ENCODE assay signal across 15 cellular contexts in genomic region chr10:11246752-11247467, GRCh38.
DNase-seq lines count a peak whose midpoint lies in the region; ATAC-seq, FAIRE-seq and TF ChIP-seq lines count a peak whose summit lies in the region.
"Had no signal": no experiment of that assay in that cellular context is flagged by ENCODE, and none has a peak within 500 bp of the region (broad histone marks: within the 10 kb centered on the region; RNA-seq: fewer than 3 reads in every experiment).

No MANE protein-coding gene starts in this region.

- TF ChIP-seq POLR2A in GM12891 (IDR thresholded peaks at IDR 0.05; ENCODE audit: low read depth, low read length): peak; percentile 80
- TF ChIP-seq POLR2A in HepG2 (IDR thresholded peaks at IDR 0.05; ENCODE audit: insufficient read depth in 1 of 2, low read depth in 2 of 2, low read length in 2 of 2): no peak

- no peaks in the 10 kb centered on the region for H3K27me3 ChIP-seq in neutrophil
- peaks cover 6 to 63% of the 10 kb centered on the region in 2 experiments for H3K27me3 ChIP-seq in HepG2 (ENCODE audit: control insufficient read depth in 1 of 2, insufficient read depth in 2 of 2, low read length in 2 of 2)
- H3K27me3 ChIP-seq: thyroid gland had no signal

- no peak overlapping the region for H3K4me2 ChIP-seq in HepG2 (ENCODE audit: low read depth, low read length)

- H3K27ac ChIP-seq in neutrophil (peak overlapping the region; percentile 10), HepG2 (ENCODE audit: extremely low read length, insufficient read depth, low read length) (no peak overlapping the region)
- H3K27ac ChIP-seq: thyroid gland had no signal

- H3K4me3 ChIP-seq in neutrophil (ENCODE audit: low read depth in 1 of 2, low read length in 1 of 2) (no peak overlapping the region), HepG2 (replicated peaks in 1 of 3; ENCODE audit: insufficient read depth in 1 of 3, low read depth in 2 of 3, low read length in 3 of 3) (no peak overlapping the region)
- H3K4me3 ChIP-seq: lung, thyroid gland had no signal

- H3K9ac ChIP-seq in HepG2 (ENCODE audit: insufficient read depth, low read depth, low read length): no peak overlapping the region

- no peak for TF ChIP-seq CTCF in GM20000 (IDR thresholded peaks at IDR 0.05; ENCODE audit: extremely low read depth, missing control alignments)
- TF ChIP-seq CTCF in neutrophil (IDR thresholded peaks at IDR 0.05): no peak
- TF ChIP-seq CTCF in HepG2 (CRISPR knock-in tag; IDR thresholded peaks at IDR 0.05): no peak

- H2AFZ ChIP-seq in HepG2 (ENCODE audit: low read length): no peak overlapping the region

- no TSS peak for BruUV-seq in HepG2 (replicated peaks; lab: Mats Ljungman, UMichigan)

- in situ Hi-C loops in HepG2 (cut with HindIII; ENCODE audit: extremely low pct_ligation_motif_present, low pct_unique_long_range_greater_than_20kb): no loop called here

- H4K20me1 ChIP-seq in HepG2 (ENCODE audit: insufficient read depth, low read length): no peaks in the 10 kb centered on the region

- WGBS in HepG2 (ENCODE audit: low lambda C conversion rate): 31% methylated on average over 24 of the region's 24 CpGs

- H3K4me1 ChIP-seq in neutrophil (ENCODE audit: control insufficient read depth in 1 of 2, insufficient read depth in 1 of 2, low read depth in 1 of 2, low read length in 1 of 2) (peaks cover 33 to 37% of the 10 kb centered on the region in 2 experiments), HepG2 (ENCODE audit: insufficient read depth, low read length) (no peaks in the 10 kb centered on the region)
- H3K4me1 ChIP-seq: thyroid gland had no signal

- CTCF ChIA-PET in HepG2 (lab: Yijun Ruan, JAX; ENCODE audit: low intra/inter-chr PET ratio, low total read pairs): no interaction called here

- no peak for TF ChIP-seq EP300 in HepG2 (IDR thresholded peaks at IDR 0.05; ENCODE audit: low read depth in 2 of 2, low read length in 2 of 2)
- TF ChIP-seq EP300 in HepG2 (CRISPR knock-in tag; IDR thresholded peaks at IDR 0.05; ENCODE audit: borderline replicate concordance): no peak

- intact Hi-C loops in HepG2 (cut with micrococcal nuclease; ENCODE audit: unreplicated experiment): no loop called here

- FAIRE-seq in GM12891 (lab: Jason Lieb, UNC) (peak; percentile 97), RCC 7860 (lab: Jason Lieb, UNC) (no peak), HepG2 (lab: Jason Lieb, UNC) (no peak)

- POLR2A ChIA-PET in HepG2 (lab: Yijun Ruan, JAX): no interaction called here

- ATAC-seq in HG03097 (IDR thresholded peaks at IDR 0.05; ENCODE audit: low FRiP score, unreplicated experiment): peak; percentile 27
- ATAC-seq in HepG2: no peak
- ATAC-seq: esophagus mucosa, Panc1 had no signal

- H3K36me3 ChIP-seq in neutrophil: peaks cover 91% of the 10 kb centered on the region
- H3K36me3 ChIP-seq in HepG2 (replicated peaks in 1 of 2; ENCODE audit: control insufficient read depth in 1 of 2, insufficient read depth in 2 of 2, low read length in 2 of 2): no peaks in the 10 kb centered on the region
- H3K36me3 ChIP-seq: thyroid gland had no signal

- DNase-seq in GM12891 (ENCODE audit: insufficient read length, low spot score): peak; percentile 21
- DNase-seq in GM20000 (ENCODE audit: low spot score): peak; percentile 53
- no peak for DNase-seq in MV-4-11 (lab: John Stamatoyannopoulos, UW)
- DNase-seq in RCC 7860 (ENCODE audit: low spot score): no peak
- no peak for DNase-seq in HepG2 (ENCODE audit: low spot score)
- no peak for DNase-seq in NCI-H82 treated with DMSO at 0.1 percent for 48 hours (lab: John Stamatoyannopoulos, UW; ENCODE audit: unreplicated experiment)
- DNase-seq: naive B cell, NCI-H2081 treated with DMSO at 0.1 percent for 48 hours, NCI-H526 treated with DMSO at 0.1 percent for 48 hours, thyroid gland had no signal

- H3K9me3 ChIP-seq in neutrophil (no peaks in the 10 kb centered on the region), HepG2 (ENCODE audit: low read length) (no peaks in the 10 kb centered on the region)
- H3K9me3 ChIP-seq: thyroid gland had no signal

- no peak for TF ChIP-seq RAD21 in HepG2 (CRISPR knock-in tag; IDR thresholded peaks at IDR 0.05)

- H3K79me2 ChIP-seq in HepG2 (ENCODE audit: insufficient read depth, low read length): no peaks in the 10 kb centered on the region

TF ChIP-seq in GM12891, 5 proteins besides CTCF, POLR2A, EP300 and RAD21:
- TF ChIP-seq SPI1 (IDR thresholded peaks at IDR 0.05; ENCODE audit: low read depth, low read length): peak; percentile 91
- peak; percentile 74 for TF ChIP-seq TAF1 (IDR thresholded peaks at IDR 0.05; ENCODE audit: low read depth, low read length)
- peak; percentile 88 for TF ChIP-seq POLR2AphosphoS5 (IDR thresholded peaks at IDR 0.05; ENCODE audit: low read depth, low read length)
- peak; percentile 31; the same call in 1 of the 2 replicates for TF ChIP-seq POU2F2 (IDR thresholded peaks at IDR 0.05; ENCODE audit: low read depth, low read length)
- no peak for TF ChIP-seq PAX5 (IDR thresholded peaks at IDR 0.05; ENCODE audit: insufficient read depth, low read length, severe bottlenecking)
TF ChIP-seq in GM12891: peak in this region for 4.

TF ChIP-seq in HepG2, 621 proteins besides CTCF, POLR2A, EP300 and RAD21:
- TF ChIP-seq GMEB2 (CRISPR knock-in tag; IDR thresholded peaks at IDR 0.05; ENCODE audit: low read depth): no peak
- TF ChIP-seq KLF6 (CRISPR knock-in tag; IDR thresholded peaks at IDR 0.05): no peak
- TF ChIP-seq FOXK2 (IDR thresholded peaks at IDR 0.05): no peak
- no peak for TF ChIP-seq CBX2 (IDR thresholded peaks at IDR 0.05; ENCODE audit: low read depth, low read length)
- no peak for TF ChIP-seq CBX2 (CRISPR knock-in tag; IDR thresholded peaks at IDR 0.05; ENCODE audit: low read depth)
- TF ChIP-seq TCF7L2 (IDR thresholded peaks at IDR 0.05; ENCODE audit: low read depth, low read length): no peak
- TF ChIP-seq ZNF512B (CRISPR knock-in tag; IDR thresholded peaks at IDR 0.05; ENCODE audit: borderline replicate concordance): no peak

Comparison
In these comparisons a context has a peak if more than half of its experiments do, and no peak if none do; other contexts are left out.
1. DNase-seq: peak in GM12891 (single experiment) and GM20000 (single experiment); none in MV-4-11 (single experiment), RCC 7860 (single experiment), HepG2 (single experiment) and NCI-H82 treated with DMSO at 0.1 percent for 48 hours (single experiment).